15 cellular contexts compared by ENCODE assay signal in genomic region chr1:218414060-218414728, GRCh38.
DNase-seq lines count a peak whose midpoint lies in the region; ATAC-seq and TF ChIP-seq lines count a peak whose summit lies in the region.
"Had no signal": no experiment of that assay in that cellular context is flagged by ENCODE, and none has a peak within 500 bp of the region (broad histone marks: within the 10 kb centered on the region; RNA-seq: fewer than 3 reads in every experiment).

No MANE protein-coding gene starts in this region.

- intact Hi-C loops in gastrocnemius medialis (cut with DNase I; ENCODE audit: low total_unique reads), result loop anchor here (5.0 kb wide), 1 partner anchor 67 kb away; the partner anchor contains the start of gene TGFB2

- CTCF ChIA-PET in HEK293 (lab: Yijun Ruan, JAX), result no interaction called here

- no peak for DNase-seq in chondrocyte (ENCODE audit: low spot score)
- DNase-seq in gastrocnemius medialis, result peak in 1 of 2 donors; percentile 65
- DNase-seq in activated effector memory CD4-positive, alpha-beta T cell treated with anti-CD3 and anti-CD28 coated beads, Interleukin-2, amount 50 U/mL, for 16 hours, result no peak
- DNase-seq: ACHN; BE2C; C1 segment of cervical spinal cord; Calu3; CD4-positive, CD25-positive, alpha-beta regulatory T cell; DMS79 treated with DMSO at 0.1 percent for 48 hours; GF-D8; H9 had no signal

- peaks cover 66% of the 10 kb centered on the region for H3K4me1 Mint-ChIP-seq in chondrocyte (ENCODE audit: low read depth)
- no peaks in the 10 kb centered on the region for H3K4me1 Mint-ChIP-seq in activated T-helper 17 cell treated with anti-CD3 and anti-CD28 coated beads, Interleukin-2, amount 50 U/mL, for 72 hours
- H3K4me1 Mint-ChIP-seq: CD4-positive, CD25-positive, alpha-beta regulatory T cell had no signal

- H3K27ac Mint-ChIP-seq in chondrocyte (ENCODE audit: unreplicated experiment), result peak overlapping the region; percentile 68
- H3K27ac Mint-ChIP-seq in activated T-helper 17 cell treated with anti-CD3 and anti-CD28 coated beads, Interleukin-2, amount 50 U/mL, for 72 hours, result no peak overlapping the region
- H3K27ac Mint-ChIP-seq: CD4-positive, CD25-positive, alpha-beta regulatory T cell had no signal

- no peak for TF ChIP-seq POLR2A in gastrocnemius medialis (IDR thresholded peaks at IDR 0.05)
- no peak for TF ChIP-seq POLR2A in gastroesophageal sphincter (IDR thresholded peaks at IDR 0.05)

- H3K27ac ChIP-seq in HEK293 (ENCODE audit: extremely low read depth, low read depth, low read length) (no peak overlapping the region), gastrocnemius medialis (peak overlapping the region; percentile 21 to 77 (median 66)), gastroesophageal sphincter (no peak overlapping the region)

- H3K27me3 Mint-ChIP-seq in chondrocyte (ENCODE audit: low read depth), result no peaks in the 10 kb centered on the region
- peaks cover 9% of the 10 kb centered on the region for H3K27me3 Mint-ChIP-seq in activated T-helper 17 cell treated with anti-CD3 and anti-CD28 coated beads, Interleukin-2, amount 50 U/mL, for 72 hours

- in situ Hi-C loops in gastrocnemius medialis (cut with MboI; ENCODE audit: low sequenced_read_pairs in 4 of 4), result no loop called here

- no peak for TF ChIP-seq EP300 in gastroesophageal sphincter (IDR thresholded peaks at IDR 0.05)

- H3K9me3 ChIP-seq in HEK293 (ENCODE audit: control insufficient read depth, insufficient read depth, low read depth, low read length) (no peaks in the 10 kb centered on the region), gastrocnemius medialis (no peaks in the 10 kb centered on the region), gastroesophageal sphincter (peaks cover 0 to 10% (median 0%) of the 10 kb centered on the region in 3 donors)
- H3K9me3 ChIP-seq: BE2C had no signal

- POLR2A ChIA-PET in HEK293 (lab: Yijun Ruan, JAX), result no interaction called here

- ATAC-seq in GM18868 (IDR thresholded peaks at IDR 0.05; ENCODE audit: unreplicated experiment) (peak; percentile 63), gastrocnemius medialis (peak; percentile 59 to 66), gastroesophageal sphincter (no peak)
- ATAC-seq in activated T-helper 17 cell treated with anti-CD3 and anti-CD28 coated beads, Interleukin-2, amount 50 U/mL, for 72 hours (replicated peaks), result no peak

- H3K27me3 ChIP-seq in gastrocnemius medialis (no peaks in the 10 kb centered on the region), gastroesophageal sphincter (no peaks in the 10 kb centered on the region)
- H3K27me3 ChIP-seq: BE2C had no signal

- H3K9me3 Mint-ChIP-seq in chondrocyte (ENCODE audit: low read depth), result peaks cover 6% of the 10 kb centered on the region
- H3K9me3 Mint-ChIP-seq in activated T-helper 17 cell treated with anti-CD3 and anti-CD28 coated beads, Interleukin-2, amount 50 U/mL, for 72 hours, result peaks cover 4% of the 10 kb centered on the region

- TF ChIP-seq CTCF in HEK293 (tag by site-specific recombination; IDR thresholded peaks at IDR 0.05) (no peak), chondrocyte (IDR thresholded peaks at IDR 0.05) (no peak), gastrocnemius medialis (IDR thresholded peaks at IDR 0.05 in 4 of 5, conservative IDR thresholded peaks at IDR 0.05 in 1 of 5) (no peak), gastroesophageal sphincter (IDR thresholded peaks at IDR 0.05) (no peak)

- 86 to 94% methylated on average over 6 of the region's 6 CpGs for WGBS in gastroesophageal sphincter (ENCODE audit: low coverage in 1 of 2), 2 donors

- H3K36me3 ChIP-seq in HEK293 (ENCODE audit: control insufficient read depth in 2 of 2, insufficient read depth in 1 of 2, low read length in 2 of 2) (no peaks in the 10 kb centered on the region), gastrocnemius medialis (no peaks in the 10 kb centered on the region), gastroesophageal sphincter (no peaks in the 10 kb centered on the region)
- H3K36me3 ChIP-seq: BE2C had no signal

- H3K4me3 ChIP-seq in HEK293 (ENCODE audit: low read depth, low read length), result no peak overlapping the region
- peak overlapping the region in 1 of 4 donors; percentile 16 for H3K4me3 ChIP-seq in gastrocnemius medialis
- no peak overlapping the region for H3K4me3 ChIP-seq in gastroesophageal sphincter

- H3K4me1 ChIP-seq in HEK293 (ENCODE audit: control insufficient read depth, insufficient read depth, low read length), result no peaks in the 10 kb centered on the region
- H3K4me1 ChIP-seq in gastrocnemius medialis, result peaks cover 38 to 45% of the 10 kb centered on the region in 2 donors
- no peaks in the 10 kb centered on the region for H3K4me1 ChIP-seq in gastroesophageal sphincter
- H3K4me1 ChIP-seq: BE2C had no signal

- no peak overlapping the region for H3K4me3 Mint-ChIP-seq in chondrocyte (ENCODE audit: unreplicated experiment)
- H3K4me3 Mint-ChIP-seq in activated T-helper 17 cell treated with anti-CD3 and anti-CD28 coated beads, Interleukin-2, amount 50 U/mL, for 72 hours, result no peak overlapping the region
- H3K4me3 Mint-ChIP-seq: CD4-positive, CD25-positive, alpha-beta regulatory T cell; H9 had no signal

- H3K36me3 Mint-ChIP-seq in chondrocyte (ENCODE audit: low read depth), result peaks cover 41% of the 10 kb centered on the region
- no peaks in the 10 kb centered on the region for H3K36me3 Mint-ChIP-seq in activated T-helper 17 cell treated with anti-CD3 and anti-CD28 coated beads, Interleukin-2, amount 50 U/mL, for 72 hours (ENCODE audit: low read depth)
- H3K36me3 Mint-ChIP-seq: CD4-positive, CD25-positive, alpha-beta regulatory T cell had no signal

TF ChIP-seq in HEK293, 187 proteins besides CTCF, POLR2A, EP300 and RAD21:
- TF ChIP-seq ZNF155 (tag by site-specific recombination; IDR thresholded peaks at IDR 0.05) (no peak), SALL2 (tag by site-specific recombination; IDR thresholded peaks at IDR 0.05; ENCODE audit: borderline replicate concordance) (no peak), RBAK (tag by site-specific recombination; IDR thresholded peaks at IDR 0.05) (no peak), PRDM4 (tag by site-specific recombination; IDR thresholded peaks at IDR 0.05) (no peak), ZNF514 (tag by site-specific recombination; IDR thresholded peaks at IDR 0.05) (no peak), ZSCAN4 (tag by site-specific recombination; IDR thresholded peaks at IDR 0.05) (peak; percentile 40; the same call in 1 of the 2 replicates), ZNF629 (tag by site-specific recombination; IDR thresholded peaks at IDR 0.05) (no peak), ZIC2 (tag by site-specific recombination; IDR thresholded peaks at IDR 0.05) (no peak)

Comparison
In these comparisons a context has a peak if more than half of its experiments do, and no peak if none do; other contexts are left out.
1. ATAC-seq: peak in GM18868 (single experiment) and gastrocnemius medialis (2 of 2); none in gastroesophageal sphincter (single experiment) and activated T-helper 17 cell treated with anti-CD3 and anti-CD28 coated beads, Interleukin-2, amount 50 U/mL, for 72 hours (single experiment).
2. H3K27ac ChIP-seq: peak in gastrocnemius medialis (4 of 4); none in HEK293 (single experiment) and gastroesophageal sphincter (0 of 4).